Comparison of ENCODE assay signal across 7 cellular contexts in genomic region chr10:86522385-86522855, GRCh38. TPM values are rescaled to one million over a fixed set of nuclear protein-coding genes. Genes with fewer than 3 reads are reported as not detected.
DNase-seq lines count a peak whose midpoint lies in the region; ATAC-seq and TF ChIP-seq lines count a peak whose summit lies in the region.

No MANE protein-coding gene starts in this region.

- H3K36me3 Mint-ChIP-seq in neural progenitor cell: peaks cover 10% of the 10 kb centered on the region

- peak overlapping the region; percentile 93 for H3K4me3 Mint-ChIP-seq in neural progenitor cell

- H3K27me3 ChIP-seq in OCI-LY1 (ENCODE audit: insufficient read depth, low read length) (no peaks in the 10 kb centered on the region), neural progenitor cell (peaks cover 5% of the 10 kb centered on the region)
- no peaks in the 10 kb centered on the region for H3K27me3 ChIP-seq in effector memory CD4-positive, alpha-beta T cell (replicated peaks; ENCODE audit: control insufficient read depth, insufficient read depth, low read length, poor library complexity, severe bottlenecking)

- H3K9me3 ChIP-seq in OCI-LY1 (ENCODE audit: low read length) (no peaks in the 10 kb centered on the region), neural progenitor cell (ENCODE audit: low read depth) (no peaks in the 10 kb centered on the region)
- no peaks in the 10 kb centered on the region for H3K9me3 ChIP-seq in effector memory CD4-positive, alpha-beta T cell (ENCODE audit: control insufficient read depth, low read length)

- peak overlapping the region; percentile 39 for H3K27ac ChIP-seq in OCI-LY1 (ENCODE audit: low read depth, low read length, poor library complexity, severe bottlenecking)
- H3K27ac ChIP-seq in effector memory CD4-positive, alpha-beta T cell (ENCODE audit: insufficient read depth, low read length, poor library complexity, severe bottlenecking): peak overlapping the region; percentile 92
- no peak overlapping the region for H3K27ac ChIP-seq in neural progenitor cell

- DNase-seq in effector memory CD4-positive, alpha-beta T cell: no peak
- DNase-seq in neural progenitor cell (ENCODE audit: low spot score) (no peak), NCI-H2227 treated with DMSO at 0.1 percent for 48 hours (lab: John Stamatoyannopoulos, UW) (no peak), left lobe of liver (ENCODE audit: low spot score) (no peak)

- H3K36me3 ChIP-seq in OCI-LY1 (ENCODE audit: insufficient read depth, low read length): peaks cover 20% of the 10 kb centered on the region
- H3K36me3 ChIP-seq in effector memory CD4-positive, alpha-beta T cell (ENCODE audit: control insufficient read depth, insufficient read depth, low read length): no peaks in the 10 kb centered on the region
- H3K36me3 ChIP-seq in neural progenitor cell: peaks cover 4% of the 10 kb centered on the region

- peaks cover 3% of the 10 kb centered on the region for H3K27me3 Mint-ChIP-seq in neural progenitor cell (ENCODE audit: insufficient read depth, low read depth)

- peak overlapping the region; percentile 81 for H3K4me2 ChIP-seq in OCI-LY1 (ENCODE audit: low read length)
- peak overlapping the region; percentile 92 for H3K4me2 ChIP-seq in neural progenitor cell

- peaks cover 38% of the 10 kb centered on the region for H3K79me2 ChIP-seq in OCI-LY1 (ENCODE audit: insufficient read depth, low read length)
- H3K79me2 ChIP-seq in neural progenitor cell (ENCODE audit: low read depth): peaks cover 67% of the 10 kb centered on the region

- H3K9me2 ChIP-seq in OCI-LY1 (ENCODE audit: low read depth, low read length): no peaks in the 10 kb centered on the region

- H3F3A ChIP-seq in OCI-LY1 (ENCODE audit: insufficient read depth, low read length) (no peaks in the 10 kb centered on the region), neural progenitor cell (ENCODE audit: low read depth) (peaks cover 4% of the 10 kb centered on the region)

- H3K4me1 Mint-ChIP-seq in neural progenitor cell: peaks cover 45% of the 10 kb centered on the region

- no peaks in the 10 kb centered on the region for H4K20me1 ChIP-seq in OCI-LY1 (ENCODE audit: insufficient read depth, low read length)
- peaks cover 45% of the 10 kb centered on the region for H4K20me1 ChIP-seq in neural progenitor cell (ENCODE audit: low read depth)

- no peak for TF ChIP-seq POLR2A in GM18505 (IDR thresholded peaks at IDR 0.05; ENCODE audit: borderline replicate concordance, extremely low read depth, insufficient read depth, insufficient read length)

- peak overlapping the region; percentile 77 for H3K4me3 ChIP-seq in OCI-LY1 (ENCODE audit: low read depth, low read length, poor library complexity, severe bottlenecking)
- H3K4me3 ChIP-seq in effector memory CD4-positive, alpha-beta T cell (ENCODE audit: insufficient read depth, low read depth, low read length, poor library complexity, severe bottlenecking): peak overlapping the region; percentile 97
- peak overlapping the region; percentile 88 for H3K4me3 ChIP-seq in neural progenitor cell

- peak overlapping the region; percentile 43 for H3K27ac Mint-ChIP-seq in neural progenitor cell

- H2AFZ ChIP-seq in OCI-LY1 (ENCODE audit: low read length) (no peak overlapping the region), neural progenitor cell (replicated peaks) (peak overlapping the region; percentile 87)

- ATAC-seq in GM19455 (IDR thresholded peaks at IDR 0.05; ENCODE audit: unreplicated experiment) (peak; percentile 4), GM18505 (IDR thresholded peaks at IDR 0.05; ENCODE audit: unreplicated experiment) (no peak), left lobe of liver (no peak)

- H3K9ac ChIP-seq in OCI-LY1 (ENCODE audit: low read length): peak overlapping the region; percentile 84
- peak overlapping the region; percentile 74 for H3K9ac ChIP-seq in neural progenitor cell

- TF ChIP-seq CTCF in OCI-LY1 (IDR thresholded peaks at IDR 0.05; ENCODE audit: low read length) (no peak), neural progenitor cell (IDR thresholded peaks at IDR 0.05) (peak; percentile 1)

- no peaks in the 10 kb centered on the region for H3K9me3 Mint-ChIP-seq in neural progenitor cell

- H3K4me1 ChIP-seq in OCI-LY1 (ENCODE audit: insufficient read depth, low read length, severe bottlenecking): peaks cover 47% of the 10 kb centered on the region
- peaks cover 24% of the 10 kb centered on the region for H3K4me1 ChIP-seq in effector memory CD4-positive, alpha-beta T cell (ENCODE audit: control insufficient read depth, insufficient read depth, low read length, poor library complexity, severe bottlenecking)
- H3K4me1 ChIP-seq in neural progenitor cell: peaks cover 20% of the 10 kb centered on the region

RNA-seq across cellular contexts. Expression of gene WAPL, which starts 0.8 kb away (rescaled TPM):
- total RNA-seq in neural progenitor cell (ENCODE audit: low replicate concordance): 52.5 and 79.4 TPM in 2 replicates
- total RNA-seq in left lobe of liver: 14.3 TPM
